ENCODE assay signal across 18 cellular contexts in the genomic region with DNA sequence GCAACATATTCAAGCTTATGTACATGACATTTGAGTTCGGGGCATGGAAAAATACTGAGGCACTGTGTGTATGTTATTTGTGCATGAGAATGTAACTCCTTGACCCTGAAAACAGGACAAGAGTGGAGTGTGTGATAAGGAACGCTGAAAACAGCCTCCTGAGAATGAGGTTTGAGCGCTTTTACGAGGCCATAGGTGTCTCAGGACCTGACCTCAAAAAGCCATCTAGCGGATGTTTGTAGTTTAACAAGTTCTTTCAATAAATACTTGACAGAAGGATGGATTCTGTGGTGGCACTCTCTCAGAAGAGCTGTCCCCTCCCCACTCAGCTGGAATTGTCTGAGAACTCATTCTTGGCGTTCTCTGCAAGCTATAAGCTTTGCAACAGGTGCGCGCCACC.
DNase-seq lines count a peak whose midpoint lies in the region; ATAC-seq, FAIRE-seq and TF ChIP-seq lines count a peak whose summit lies in the region.
"Had no signal": no experiment of that assay in that cellular context is flagged by ENCODE, and none has a peak within 500 bp of the region (broad histone marks: within the 10 kb centered on the region; RNA-seq: fewer than 3 reads in every experiment).

No MANE protein-coding gene starts in this region.

- no peaks in the 10 kb centered on the region for H4K20me1 ChIP-seq in K562 (replicated peaks; ENCODE audit: control insufficient read depth, insufficient read depth, low read length)

- 0% methylated on average over 8 of the region's 8 CpGs for WGBS in K562 (ENCODE audit: insufficient coverage, low coverage, missing lambda C conversion rate)

- TF ChIP-seq RAD21 in K562 (CRISPR knock-in tag; conservative IDR thresholded peaks at IDR 0.05 in 1 of 2, IDR thresholded peaks at IDR 0.05 in 1 of 2) = no peak

- H3K27ac ChIP-seq in K562 (ENCODE audit: extremely low read depth, low read depth, low read length) = no peak overlapping the region
- H3K27ac ChIP-seq: parathyroid adenoma, tibial artery had no signal

- no peaks in the 10 kb centered on the region for H3K79me2 ChIP-seq in K562 (ENCODE audit: control insufficient read depth, insufficient read depth, low read length)
- H3K79me2 ChIP-seq: parathyroid adenoma had no signal

- no peak overlapping the region for H3K9ac ChIP-seq in K562 (ENCODE audit: insufficient read depth in 1 of 2, low read depth in 2 of 2, low read length in 2 of 2)
- H3K9ac ChIP-seq: parathyroid adenoma had no signal

- H3K27me3 ChIP-seq in K562 (ENCODE audit: control insufficient read depth in 2 of 2, insufficient read depth in 2 of 2, low read length in 2 of 2) = no peaks in the 10 kb centered on the region
- H3K27me3 ChIP-seq: tibial artery had no signal

- FAIRE-seq in K562 (lab: Jason Lieb, UNC) = peak; percentile 29
- FAIRE-seq in urothelium cell line (lab: Jason Lieb, UNC) = no peak

- no peaks in the 10 kb centered on the region for H3K36me3 ChIP-seq in K562 (ENCODE audit: control insufficient read depth, insufficient read depth, low read length)
- H3K36me3 ChIP-seq: tibial artery had no signal

- ATAC-seq in K562 (peak; percentile 68), HG03439 (IDR thresholded peaks at IDR 0.05; ENCODE audit: unreplicated experiment) (no peak), GM21526 (IDR thresholded peaks at IDR 0.05; ENCODE audit: low FRiP score, unreplicated experiment) (no peak)
- ATAC-seq: esophagus mucosa had no signal

- H3K4me2 ChIP-seq in K562 (ENCODE audit: insufficient read depth, low read length) = no peak overlapping the region

- no peaks in the 10 kb centered on the region for H3K9me3 ChIP-seq in K562 (replicated peaks; ENCODE audit: control insufficient read depth, insufficient read depth, low read depth, low read length)
- H3K9me3 ChIP-seq: tibial artery had no signal

- DNase-seq in SIG-M5 treated with dmso at 0.1 percent for 504 hours (lab: John Stamatoyannopoulos, UW; ENCODE audit: unreplicated experiment) = peak; percentile 7
- DNase-seq in SIG-M5 (lab: John Stamatoyannopoulos, UW) = no peak
- peak; percentile 9 for DNase-seq in NCI-H460 (ENCODE audit: extremely low read depth, low read depth)
- DNase-seq in K562 (ENCODE audit: extremely low read depth in 1 of 4, low spot score in 3 of 4) = peak in 3 of 4 experiments; percentile 15 to 28 (median 25)
- DNase-seq in urothelium cell line (ENCODE audit: low spot score) = peak; percentile 42
- DNase-seq in cerebellar nuclear complex (lab: John Stamatoyannopoulos, UW) = no peak
- DNase-seq: ACHN; activated CD4-positive, CD25-positive, alpha-beta regulatory T cell treated with anti-CD3 and anti-CD28 coated beads, Interleukin-2, amount 50 U/mL, for 72 hours; activated naive CD8-positive, alpha-beta T cell treated with anti-CD3 and anti-CD28 coated beads, Interleukin-2, amount 10 ng/mL, durations not matched to agents 7 days and 5 days; activated T-cell treated with anti-CD3 and anti-CD28 coated beads for 4 hours; midbrain; NCI-H1105 treated with DMSO at 0.1 percent for 48 hours; NCI-H69; tibial artery had no signal

- peak; percentile 28 to 39 (median 36); a peak in 3 of 6 replicates for TF ChIP-seq CTCF in K562 (IDR thresholded peaks at IDR 0.05 in 2 of 3, conservative IDR thresholded peaks at IDR 0.05 in 1 of 3; ENCODE audit: insufficient read depth in 2 of 3, low read depth in 1 of 3, low read length in 3 of 3)

- POLR2A ChIA-PET in K562 (lab: Yijun Ruan, JAX) = interaction anchor here (0.6 kb wide), 1 partner anchor 620 kb away, joined by 4 read pairs; no protein-coding TSS in a partner anchor

- intact Hi-C loops in K562 (cut with micrococcal nuclease) = loop anchor here (2.0 kb wide), 1 partner anchor 581 kb away; no protein-coding TSS in a partner anchor

- no peak overlapping the region for H2AFZ ChIP-seq in K562 (ENCODE audit: low read depth, low read length)
- H2AFZ ChIP-seq: parathyroid adenoma had no signal

- H3K4me1 ChIP-seq in K562 (replicated peaks in 1 of 2; ENCODE audit: control insufficient read depth in 2 of 2, insufficient read depth in 2 of 2, low read length in 2 of 2) = no peaks in the 10 kb centered on the region
- H3K4me1 ChIP-seq: parathyroid adenoma had no signal

- no peak overlapping the region for H3K4me3 ChIP-seq in K562
- H3K4me3 ChIP-seq: tibial artery had no signal

- TF ChIP-seq POLR2A in K562 (conservative IDR thresholded peaks at IDR 0.05) = no peak

- no TSS peak for BruUV-seq in K562 (replicated peaks; lab: Mats Ljungman, UMichigan)

- TF ChIP-seq EP300 in K562 (IDR thresholded peaks at IDR 0.05; ENCODE audit: low read length) = no peak

- no peaks in the 10 kb centered on the region for H3K9me1 ChIP-seq in K562 (ENCODE audit: control insufficient read depth, insufficient read depth, low read length)

- CTCF ChIA-PET in K562 (lab: Yijun Ruan, JAX; ENCODE audit: low intra/inter-chr PET ratio) = no interaction called here

- in situ Hi-C loops in K562 (cut with MboI) = no loop called here

TF ChIP-seq in K562, 482 proteins besides CTCF, POLR2A, EP300 and RAD21:
- no peak for TF ChIP-seq CCAR2 (IDR thresholded peaks at IDR 0.05; ENCODE audit: low read depth, low read length)
- TF ChIP-seq EWSR1 (IDR thresholded peaks at IDR 0.05; ENCODE audit: borderline replicate concordance, low read depth, partially characterized antibody) = no peak
- TF ChIP-seq ZNF57 (CRISPR knock-in tag; IDR thresholded peaks at IDR 0.05) = no peak
- TF ChIP-seq, protein P1, sequence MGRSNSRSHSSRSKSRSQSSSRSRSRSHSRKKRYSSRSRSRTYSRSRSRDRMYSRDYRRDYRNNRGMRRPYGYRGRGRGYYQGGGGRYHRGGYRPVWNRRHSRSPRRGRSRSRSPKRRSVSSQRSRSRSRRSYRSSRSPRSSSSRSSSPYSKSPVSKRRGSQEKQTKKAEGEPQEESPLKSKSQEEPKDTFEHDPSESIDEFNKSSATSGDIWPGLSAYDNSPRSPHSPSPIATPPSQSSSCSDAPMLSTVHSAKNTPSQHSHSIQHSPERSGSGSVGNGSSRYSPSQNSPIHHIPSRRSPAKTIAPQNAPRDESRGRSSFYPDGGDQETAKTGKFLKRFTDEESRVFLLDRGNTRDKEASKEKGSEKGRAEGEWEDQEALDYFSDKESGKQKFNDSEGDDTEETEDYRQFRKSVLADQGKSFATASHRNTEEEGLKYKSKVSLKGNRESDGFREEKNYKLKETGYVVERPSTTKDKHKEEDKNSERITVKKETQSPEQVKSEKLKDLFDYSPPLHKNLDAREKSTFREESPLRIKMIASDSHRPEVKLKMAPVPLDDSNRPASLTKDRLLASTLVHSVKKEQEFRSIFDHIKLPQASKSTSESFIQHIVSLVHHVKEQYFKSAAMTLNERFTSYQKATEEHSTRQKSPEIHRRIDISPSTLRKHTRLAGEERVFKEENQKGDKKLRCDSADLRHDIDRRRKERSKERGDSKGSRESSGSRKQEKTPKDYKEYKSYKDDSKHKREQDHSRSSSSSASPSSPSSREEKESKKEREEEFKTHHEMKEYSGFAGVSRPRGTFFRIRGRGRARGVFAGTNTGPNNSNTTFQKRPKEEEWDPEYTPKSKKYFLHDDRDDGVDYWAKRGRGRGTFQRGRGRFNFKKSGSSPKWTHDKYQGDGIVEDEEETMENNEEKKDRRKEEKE (IDR thresholded peaks at IDR 0.05; ENCODE audit: borderline replicate concordance in 1 of 2, control insufficient read depth in 1 of 2, low read depth in 2 of 2, low read length in 1 of 2) = no peak
- TF ChIP-seq FOXK1 (CRISPR knock-in tag; IDR thresholded peaks at IDR 0.05; ENCODE audit: borderline replicate concordance) = no peak
- TF ChIP-seq SMC3 (conservative IDR thresholded peaks at IDR 0.05; ENCODE audit: insufficient read depth, low read depth, low read length) = 0 out of 2 replicates have a peak, but pooled peaks have one; percentile 27

Comparison
In these comparisons a context has a peak if more than half of its experiments do, and no peak if none do; other contexts are left out.
1. DNase-seq: peak in SIG-M5 treated with dmso at 0.1 percent for 504 hours (single experiment), NCI-H460 (single experiment), K562 (3 of 4) and urothelium cell line (single experiment); none in SIG-M5 (single experiment) and cerebellar nuclear complex (0 of 2).